Comparison of ENCODE assay signal across 1 cellular context in genomic region chr11:506950-507726, GRCh38.
A peak's percentile ranks its signal among the peaks of the same experiment; 100 is the strongest.
TF ChIP-seq lines count a peak whose summit lies in the region.

Gene RNH1 (minus strand): TSS chr11:507242. CDS start chr11:502162, 5,080 bp downstream.

TF ChIP-seq in HepG2, 621 proteins besides CTCF, POLR2A, EP300 and RAD21 (continued from another document and continues in another):
- TF ChIP-seq E2F2 (CRISPR knock-in tag; IDR thresholded peaks at IDR 0.05; ENCODE audit: borderline replicate concordance) = no peak
- TF ChIP-seq ZNF430 (CRISPR knock-in tag; IDR thresholded peaks at IDR 0.05) = peak; percentile 45; the same call in 1 of the 2 replicates
- peak; percentile 53; the same call in 1 of the 2 replicates for TF ChIP-seq ATF2 (CRISPR knock-in tag; IDR thresholded peaks at IDR 0.05)
- no peak for TF ChIP-seq GATAD2A (CRISPR knock-in tag; IDR thresholded peaks at IDR 0.05)
- no peak for TF ChIP-seq RORA (CRISPR knock-in tag; IDR thresholded peaks at IDR 0.05)
- TF ChIP-seq SP2 (CRISPR knock-in tag; IDR thresholded peaks at IDR 0.05) = no peak
- TF ChIP-seq TMF1 (CRISPR knock-in tag; IDR thresholded peaks at IDR 0.05; ENCODE audit: low read depth) = peak; percentile 59; the same call in 1 of the 2 replicates
- 0 out of 2 replicates have a peak, but pooled peaks have one; percentile 20 for TF ChIP-seq NRL (CRISPR knock-in tag; IDR thresholded peaks at IDR 0.05; ENCODE audit: borderline replicate concordance)
- no peak for TF ChIP-seq ESRRA (CRISPR knock-in tag; IDR thresholded peaks at IDR 0.05; ENCODE audit: low read depth)
- 0 out of 2 replicates have a peak, but pooled peaks have one; percentile 33 for TF ChIP-seq DZIP1 (CRISPR knock-in tag; IDR thresholded peaks at IDR 0.05)
- TF ChIP-seq EED (CRISPR knock-in tag; IDR thresholded peaks at IDR 0.05) = 0 out of 2 replicates have a peak, but pooled peaks have one; percentile 14
- TF ChIP-seq ZNF607 (CRISPR knock-in tag; IDR thresholded peaks at IDR 0.05; ENCODE audit: borderline replicate concordance) = 0 out of 2 replicates have a peak, but pooled peaks have one; percentile 3
- no peak for TF ChIP-seq SCMH1 (CRISPR knock-in tag; IDR thresholded peaks at IDR 0.05; ENCODE audit: borderline replicate concordance)
- no peak for TF ChIP-seq ZNF121 (CRISPR knock-in tag; IDR thresholded peaks at IDR 0.05)
- no peak for TF ChIP-seq ZNF460 (CRISPR knock-in tag; IDR thresholded peaks at IDR 0.05; ENCODE audit: borderline replicate concordance)
- peak; percentile 98 for TF ChIP-seq ZFX (CRISPR knock-in tag; IDR thresholded peaks at IDR 0.05; ENCODE audit: low read depth)
- TF ChIP-seq ZSCAN20 (CRISPR knock-in tag; IDR thresholded peaks at IDR 0.05; ENCODE audit: borderline replicate concordance) = 0 out of 2 replicates have a peak, but pooled peaks have one; percentile 40
- 0 out of 2 replicates have a peak, but pooled peaks have one; percentile 22 for TF ChIP-seq SAFB2 (CRISPR knock-in tag; IDR thresholded peaks at IDR 0.05; ENCODE audit: borderline replicate concordance, low read depth)
- TF ChIP-seq TOE1 (CRISPR knock-in tag; IDR thresholded peaks at IDR 0.05) = no peak
- TF ChIP-seq KDM5B (CRISPR knock-in tag; IDR thresholded peaks at IDR 0.05; ENCODE audit: borderline replicate concordance) = no peak; the same call in none of the 2 replicates
- 0 out of 2 replicates have a peak, but pooled peaks have one; percentile 6 for TF ChIP-seq ZNF362 (CRISPR knock-in tag; IDR thresholded peaks at IDR 0.05; ENCODE audit: borderline replicate concordance)
- peak; percentile 12 for TF ChIP-seq MED8 (CRISPR knock-in tag; IDR thresholded peaks at IDR 0.05; ENCODE audit: insufficient replicate concordance)
- no peak; the same call in 1 of the 2 replicates for TF ChIP-seq MAX (IDR thresholded peaks at IDR 0.05)
- TF ChIP-seq ZNF331 (CRISPR knock-in tag; IDR thresholded peaks at IDR 0.05) = peak; percentile 9; the same call in 1 of the 2 replicates
- TF ChIP-seq NFATC3 (CRISPR knock-in tag; IDR thresholded peaks at IDR 0.05) = no peak
- no peak for TF ChIP-seq SOX6 (IDR thresholded peaks at IDR 0.05)
- TF ChIP-seq SOX6 (CRISPR knock-in tag; IDR thresholded peaks at IDR 0.05) = peak; percentile 17; the same call in 1 of the 2 replicates
- no peak for TF ChIP-seq ZNF891 (CRISPR knock-in tag; IDR thresholded peaks at IDR 0.05)
- TF ChIP-seq RNF2 (conservative IDR thresholded peaks at IDR 0.05; ENCODE audit: low read depth) = no peak
- no peak for TF ChIP-seq PHB2 (IDR thresholded peaks at IDR 0.05; ENCODE audit: partially characterized antibody)
- no peak for TF ChIP-seq SRSF1 (optimal IDR thresholded peaks at IDR 0.05; ENCODE audit: low read depth, low read length)
- no peak for TF ChIP-seq ZNF24 (IDR thresholded peaks at IDR 0.05)
- 0 out of 2 replicates have a peak, but pooled peaks have one; percentile 6 for TF ChIP-seq SNAI1 (CRISPR knock-in tag; IDR thresholded peaks at IDR 0.05; ENCODE audit: borderline replicate concordance)
- no peak for TF ChIP-seq HMG20B (CRISPR knock-in tag; conservative IDR thresholded peaks at IDR 0.05)
- TF ChIP-seq REL (CRISPR knock-in tag; conservative IDR thresholded peaks at IDR 0.05) = no peak
- no peak; the same call in 1 of the 2 replicates for TF ChIP-seq ARNT2 (CRISPR knock-in tag; IDR thresholded peaks at IDR 0.05; ENCODE audit: low read depth)
- no peak for TF ChIP-seq SOX13 (IDR thresholded peaks at IDR 0.05)
- TF ChIP-seq SOX13 (CRISPR knock-in tag; conservative IDR thresholded peaks at IDR 0.05 in 1 of 2, IDR thresholded peaks at IDR 0.05 in 1 of 2) = no peak
- no peak for TF ChIP-seq NAIF1 (CRISPR knock-in tag; IDR thresholded peaks at IDR 0.05; ENCODE audit: borderline replicate concordance)
- TF ChIP-seq ZNF3 (CRISPR knock-in tag; IDR thresholded peaks at IDR 0.05) = no peak
- TF ChIP-seq YEATS4 (CRISPR knock-in tag; IDR thresholded peaks at IDR 0.05; ENCODE audit: borderline replicate concordance) = peak; percentile 63
- peak; percentile 54 for TF ChIP-seq DMAP1 (CRISPR knock-in tag; IDR thresholded peaks at IDR 0.05)
- no peak for TF ChIP-seq AGO1 (IDR thresholded peaks at IDR 0.05; ENCODE audit: low read depth, low read length, poor library complexity, severe bottlenecking)
- no peak for TF ChIP-seq RARA (CRISPR knock-in tag; IDR thresholded peaks at IDR 0.05)
- TF ChIP-seq ZSCAN5A (CRISPR knock-in tag; IDR thresholded peaks at IDR 0.05; ENCODE audit: borderline replicate concordance) = peak; percentile 32; the same call in 1 of the 2 replicates
- 0 out of 2 replicates have a peak, but pooled peaks have one; percentile 6 for TF ChIP-seq TFAP4 (IDR thresholded peaks at IDR 0.05; ENCODE audit: borderline replicate concordance, low read depth)
- peak; percentile 60 for TF ChIP-seq TAF1 (CRISPR knock-in tag; IDR thresholded peaks at IDR 0.05)
- TF ChIP-seq ZNF530 (CRISPR knock-in tag; IDR thresholded peaks at IDR 0.05; ENCODE audit: low read depth) = no peak
- TF ChIP-seq RXRB (CRISPR knock-in tag; IDR thresholded peaks at IDR 0.05; ENCODE audit: borderline replicate concordance) = no peak
- TF ChIP-seq MTF2 (CRISPR knock-in tag; IDR thresholded peaks at IDR 0.05; ENCODE audit: borderline replicate concordance) = no peak
- peak; percentile 83; the same call in 1 of the 2 replicates for TF ChIP-seq TOPORS (CRISPR knock-in tag; IDR thresholded peaks at IDR 0.05)
- no peak for TF ChIP-seq ZNF619 (CRISPR knock-in tag; IDR thresholded peaks at IDR 0.05)
- no peak for TF ChIP-seq ZBED4 (CRISPR knock-in tag; IDR thresholded peaks at IDR 0.05; ENCODE audit: borderline replicate concordance)
- TF ChIP-seq EHMT2 (IDR thresholded peaks at IDR 0.05; ENCODE audit: borderline replicate concordance, low read depth, low read length) = no peak
- no peak for TF ChIP-seq ZNF207 (IDR thresholded peaks at IDR 0.05; ENCODE audit: borderline replicate concordance)
- TF ChIP-seq ZBTB7A (CRISPR knock-in tag; IDR thresholded peaks at IDR 0.05) = 0 out of 2 replicates have a peak, but pooled peaks have one; percentile 33
- 0 out of 2 replicates have a peak, but pooled peaks have one; percentile 58 for TF ChIP-seq ZNF354B (CRISPR knock-in tag; IDR thresholded peaks at IDR 0.05)
- TF ChIP-seq ZKSCAN8 (CRISPR knock-in tag; IDR thresholded peaks at IDR 0.05; ENCODE audit: borderline replicate concordance) = no peak
- TF ChIP-seq RXRA (CRISPR knock-in tag; IDR thresholded peaks at IDR 0.05) = peak; percentile 29
- peak; percentile 37; the same call in 1 of the 2 replicates for TF ChIP-seq DRAP1 (CRISPR knock-in tag; IDR thresholded peaks at IDR 0.05)
